ENCODE assay signal across 20 cellular contexts in the genomic region with DNA sequence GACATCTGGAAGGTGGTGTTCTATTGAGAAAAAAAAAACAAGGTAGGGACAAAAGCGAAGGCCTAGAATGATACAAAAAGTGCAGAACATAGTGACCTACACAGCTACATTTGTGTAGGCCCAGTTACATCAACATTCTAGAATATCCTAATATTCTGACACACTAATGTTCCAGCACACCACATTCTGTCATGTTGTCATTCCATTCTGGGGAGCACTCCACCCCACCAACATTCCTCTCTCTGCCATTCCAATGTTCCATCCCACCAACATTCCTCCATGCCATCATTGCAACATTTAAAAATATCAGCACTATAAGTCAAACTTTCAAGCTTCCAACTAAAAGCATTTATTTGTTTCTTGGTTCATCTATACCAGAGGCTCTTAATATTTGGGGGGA. TPM values are rescaled to one million over a fixed set of nuclear protein-coding genes. Genes with fewer than 3 reads are reported as not detected.
DNase-seq lines count a peak whose midpoint lies in the region; ATAC-seq and TF ChIP-seq lines count a peak whose summit lies in the region.
"Had no signal": no experiment of that assay in that cellular context is flagged by ENCODE, and none has a peak within 500 bp of the region (broad histone marks: within the 10 kb centered on the region; RNA-seq: fewer than 3 reads in every experiment).

No MANE protein-coding gene starts in this region.

- no peak for ATAC-seq in GM18861 (IDR thresholded peaks at IDR 0.05; ENCODE audit: unreplicated experiment)
- ATAC-seq: activated CD4-positive, alpha-beta T cell treated with anti-CD3 and anti-CD28 coated beads for 36 hours; body of pancreas had no signal

- H3K27me3 ChIP-seq in adipocyte (replicated peaks; ENCODE audit: control insufficient read depth, insufficient read depth, low read length), result no peaks in the 10 kb centered on the region
- no peaks in the 10 kb centered on the region for H3K27me3 ChIP-seq in HAP-1 (ENCODE audit: low read depth)
- H3K27me3 ChIP-seq: body of pancreas, dorsolateral prefrontal cortex, ovary, transverse colon had no signal

- peak overlapping the region; percentile 43 for H3K9ac ChIP-seq in adipocyte (ENCODE audit: low read length)

- H3K9me3 ChIP-seq in adipocyte (ENCODE audit: control insufficient read depth, low read length) (no peaks in the 10 kb centered on the region), HAP-1 (no peaks in the 10 kb centered on the region)
- H3K9me3 ChIP-seq: body of pancreas, left ventricle myocardium inferior, ovary, transverse colon had no signal

- peak overlapping the region; percentile 29 for H3K4me3 ChIP-seq in adipocyte (ENCODE audit: low read length)
- H3K4me3 ChIP-seq in fibroblast of the aortic adventitia (ENCODE audit: low read depth, low read length), result no peak overlapping the region
- H3K4me3 ChIP-seq in skeletal muscle cell (ENCODE audit: low read depth, low read length), result no peak overlapping the region
- no peak overlapping the region for H3K4me3 ChIP-seq in HAP-1
- H3K4me3 ChIP-seq: body of pancreas, dorsolateral prefrontal cortex, left ventricle myocardium inferior, ovary, transverse colon had no signal

- peak; percentile 32 for DNase-seq in GM04504 (ENCODE audit: low read depth)
- peak; percentile 83 for DNase-seq in adipocyte (ENCODE audit: low read depth)
- DNase-seq in fibroblast of the aortic adventitia (ENCODE audit: low read depth), result peak; percentile 43
- peak; percentile 56 for DNase-seq in skeletal muscle cell (ENCODE audit: low read depth)
- DNase-seq in islet precursor cell, result no peak
- DNase-seq in Kasumi-1 (lab: John Stamatoyannopoulos, UW), result no peak
- DNase-seq in HAP-1 (ENCODE audit: low spot score in 2 of 2), result no peak
- DNase-seq: activated CD4-positive, alpha-beta T cell treated with anti-CD3 and anti-CD28 coated beads for 36 hours; activated CD8-positive, alpha-beta memory T cell treated with anti-CD3 and anti-CD28 coated beads, Interleukin-2, amount 50 U/mL, for 48 hours; activated gamma-delta T cell treated with Interleukin-2 at 50 U/mL for 16 hours; body of pancreas; dorsolateral prefrontal cortex; left ventricle myocardium inferior; NCI-H1694; NCI-H345; ovary; SHP77; T-helper 9 cell; transverse colon had no signal

- H3K36me3 ChIP-seq in adipocyte (ENCODE audit: control insufficient read depth, insufficient read depth, low read length, severe bottlenecking) (no peaks in the 10 kb centered on the region), HAP-1 (replicated peaks) (no peaks in the 10 kb centered on the region)
- H3K36me3 ChIP-seq: left ventricle myocardium inferior, ovary, transverse colon had no signal

- TF ChIP-seq CTCF in fibroblast of the aortic adventitia (IDR thresholded peaks at IDR 0.05; ENCODE audit: insufficient read depth, low read length), result no peak

- in situ Hi-C loops in HAP-1 (cut with MboI; ENCODE audit: low sequenced_read_pairs), result no loop called here

- H3K4me1 ChIP-seq in adipocyte (ENCODE audit: control insufficient read depth, insufficient read depth, low read length) (peaks cover 47% of the 10 kb centered on the region), HAP-1 (no peaks in the 10 kb centered on the region)
- H3K4me1 ChIP-seq: body of pancreas, transverse colon had no signal

RNA-seq across cellular contexts. Expression of gene COA7, which starts 28.5 kb away (rescaled TPM):
- 15.2 and 15.7 TPM in 2 replicates for total RNA-seq in fibroblast of the aortic adventitia (ENCODE audit: low replicate concordance)

RNA-seq across cellular contexts. Expression of gene SHISAL2A, which starts 36.7 kb away (rescaled TPM):
- not detected in 2 replicates for total RNA-seq in fibroblast of the aortic adventitia (ENCODE audit: low replicate concordance)
- total RNA-seq: body of pancreas, left ventricle myocardium inferior had no signal

RNA-seq across cellular contexts. Expression of gene ZYG11B, which starts 56.6 kb away (rescaled TPM):
- 36.7 and 59.7 TPM in 2 replicates for total RNA-seq in fibroblast of the aortic adventitia (ENCODE audit: low replicate concordance)

Comparison
In these comparisons a context has a peak if more than half of its experiments do, and no peak if none do; other contexts are left out.
1. DNase-seq: peak in GM04504 (single experiment), adipocyte (single experiment), fibroblast of the aortic adventitia (single experiment) and skeletal muscle cell (single experiment); none in islet precursor cell (single experiment), Kasumi-1 (0 of 2) and HAP-1 (0 of 2).